In genomic region chr20:31547017-31547675, GRCh38 we compare ENCODE assay signal across 1 cellular context.
TF ChIP-seq lines count a peak whose summit lies in the region.

No MANE protein-coding gene starts in this region.

TF ChIP-seq in K562, 482 proteins besides CTCF, POLR2A, EP300 and RAD21 (continued from another document):
- TF ChIP-seq NFRKB (IDR thresholded peaks at IDR 0.05; ENCODE audit: low read depth) = peak; percentile 67; the same call in 1 of the 2 replicates
- no peak for TF ChIP-seq KDM4B (IDR thresholded peaks at IDR 0.05; ENCODE audit: borderline replicate concordance in 2 of 2, low read depth in 1 of 2)
- peak; percentile 67 for TF ChIP-seq MAX (CRISPR knock-in tag; IDR thresholded peaks at IDR 0.05)
- peak; percentile 79 for TF ChIP-seq ZFX (CRISPR knock-in tag; IDR thresholded peaks at IDR 0.05)
- peak; percentile 62 for TF ChIP-seq TBP (optimal IDR thresholded peaks at IDR 0.05; ENCODE audit: low read depth, low read length)
- TF ChIP-seq, protein P1, sequence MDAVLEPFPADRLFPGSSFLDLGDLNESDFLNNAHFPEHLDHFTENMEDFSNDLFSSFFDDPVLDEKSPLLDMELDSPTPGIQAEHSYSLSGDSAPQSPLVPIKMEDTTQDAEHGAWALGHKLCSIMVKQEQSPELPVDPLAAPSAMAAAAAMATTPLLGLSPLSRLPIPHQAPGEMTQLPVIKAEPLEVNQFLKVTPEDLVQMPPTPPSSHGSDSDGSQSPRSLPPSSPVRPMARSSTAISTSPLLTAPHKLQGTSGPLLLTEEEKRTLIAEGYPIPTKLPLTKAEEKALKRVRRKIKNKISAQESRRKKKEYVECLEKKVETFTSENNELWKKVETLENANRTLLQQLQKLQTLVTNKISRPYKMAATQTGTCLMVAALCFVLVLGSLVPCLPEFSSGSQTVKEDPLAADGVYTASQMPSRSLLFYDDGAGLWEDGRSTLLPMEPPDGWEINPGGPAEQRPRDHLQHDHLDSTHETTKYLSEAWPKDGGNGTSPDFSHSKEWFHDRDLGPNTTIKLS (IDR thresholded peaks at IDR 0.05; ENCODE audit: borderline replicate concordance, low read depth) = peak; percentile 98
- TF ChIP-seq CBFA2T2 (conservative IDR thresholded peaks at IDR 0.05) = no peak
- TF ChIP-seq ZNF408 (CRISPR knock-in tag; IDR thresholded peaks at IDR 0.05; ENCODE audit: low read depth) = no peak
- no peak for TF ChIP-seq ZNF589 (CRISPR knock-in tag; IDR thresholded peaks at IDR 0.05; ENCODE audit: low read depth)
- TF ChIP-seq ETV5 (CRISPR knock-in tag; IDR thresholded peaks at IDR 0.05; ENCODE audit: low read depth) = no peak
- TF ChIP-seq RFX1 (IDR thresholded peaks at IDR 0.05) = no peak
- no peak for TF ChIP-seq HNRNPH1 (optimal IDR thresholded peaks at IDR 0.05; ENCODE audit: low read depth, low read length)
- no peak for TF ChIP-seq DMBX1 (CRISPR knock-in tag; IDR thresholded peaks at IDR 0.05; ENCODE audit: borderline replicate concordance)
- no peak for TF ChIP-seq NFE2L1 (tag; IDR thresholded peaks at IDR 0.05; ENCODE audit: borderline replicate concordance, low read depth)
- no peak for TF ChIP-seq ELK3 (CRISPR knock-in tag; IDR thresholded peaks at IDR 0.05)
- TF ChIP-seq USF2 (CRISPR knock-in tag; IDR thresholded peaks at IDR 0.05) = no peak
- TF ChIP-seq SIN3A (IDR thresholded peaks at IDR 0.05; ENCODE audit: borderline replicate concordance in 2 of 2, control insufficient read depth in 1 of 2, low read depth in 2 of 2, low read length in 2 of 2) = peak in 1 of 2 experiments; percentile 75; a peak in 1 of 4 replicates
- TF ChIP-seq TARDBP (IDR thresholded peaks at IDR 0.05) = no peak
- TF ChIP-seq REST (CRISPR knock-in tag; IDR thresholded peaks at IDR 0.05; ENCODE audit: low read depth) = no peak
- no peak for TF ChIP-seq PHB2 (IDR thresholded peaks at IDR 0.05; ENCODE audit: low read depth)
- TF ChIP-seq TFAP4 (CRISPR knock-in tag; IDR thresholded peaks at IDR 0.05; ENCODE audit: borderline replicate concordance) = peak; percentile 61
- TF ChIP-seq CREB1 (IDR thresholded peaks at IDR 0.05) = peak; percentile 90
- peak; percentile 92 for TF ChIP-seq CREB1 (CRISPR knock-in tag; IDR thresholded peaks at IDR 0.05)
- peak; percentile 84 for TF ChIP-seq RBFOX2 (IDR thresholded peaks at IDR 0.05; ENCODE audit: low read depth, low read length)
- peak; percentile 51 for TF ChIP-seq HMGN3 (IDR thresholded peaks at IDR 0.05; ENCODE audit: borderline replicate concordance, extremely low read depth, insufficient read length, low read depth, low read length)
- peak; percentile 41; the same call in 1 of the 2 replicates for TF ChIP-seq NFE2 (IDR thresholded peaks at IDR 0.05; ENCODE audit: low read depth)
- TF ChIP-seq PTRF (tag; IDR thresholded peaks at IDR 0.05) = no peak
- TF ChIP-seq MEIS2 (IDR thresholded peaks at IDR 0.05; ENCODE audit: partially characterized antibody) = no peak
- TF ChIP-seq STAT5A (IDR thresholded peaks at IDR 0.05; ENCODE audit: borderline replicate concordance, low read length) = no peak
- TF ChIP-seq CXXC5 (CRISPR knock-in tag; IDR thresholded peaks at IDR 0.05) = peak; percentile 24; the same call in 1 of the 2 replicates
- no peak for TF ChIP-seq IFI16 (CRISPR knock-in tag; IDR thresholded peaks at IDR 0.05)
- TF ChIP-seq ZNF316 (IDR thresholded peaks at IDR 0.05) = no peak
- TF ChIP-seq EP400 (IDR thresholded peaks at IDR 0.05) = peak; percentile 97
- TF ChIP-seq POLR3A (IDR thresholded peaks at IDR 0.05; ENCODE audit: borderline replicate concordance, extremely low read depth, insufficient read depth, insufficient read length) = no peak
- TF ChIP-seq SMAD2 (IDR thresholded peaks at IDR 0.05; ENCODE audit: low read depth, low read length) = no peak
- TF ChIP-seq, protein P2, sequence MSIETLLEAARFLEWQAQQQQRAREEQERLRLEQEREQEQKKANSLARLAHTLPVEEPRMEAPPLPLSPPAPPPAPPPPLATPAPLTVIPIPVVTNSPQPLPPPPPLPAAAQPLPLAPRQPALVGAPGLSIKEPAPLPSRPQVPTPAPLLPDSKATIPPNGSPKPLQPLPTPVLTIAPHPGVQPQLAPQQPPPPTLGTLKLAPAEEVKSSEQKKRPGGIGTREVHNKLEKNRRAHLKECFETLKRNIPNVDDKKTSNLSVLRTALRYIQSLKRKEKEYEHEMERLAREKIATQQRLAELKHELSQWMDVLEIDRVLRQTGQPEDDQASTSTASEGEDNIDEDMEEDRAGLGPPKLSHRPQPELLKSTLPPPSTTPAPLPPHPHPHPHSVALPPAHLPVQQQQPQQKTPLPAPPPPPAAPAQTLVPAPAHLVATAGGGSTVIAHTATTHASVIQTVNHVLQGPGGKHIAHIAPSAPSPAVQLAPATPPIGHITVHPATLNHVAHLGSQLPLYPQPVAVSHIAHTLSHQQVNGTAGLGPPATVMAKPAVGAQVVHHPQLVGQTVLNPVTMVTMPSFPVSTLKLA (conservative IDR thresholded peaks at IDR 0.05) = peak; percentile 65 to 79; a peak in 3 of 4 replicates
- no peak for TF ChIP-seq ZNF175 (CRISPR knock-in tag; IDR thresholded peaks at IDR 0.05; ENCODE audit: low read depth)
- TF ChIP-seq HNRNPUL1 (IDR thresholded peaks at IDR 0.05; ENCODE audit: low read length) = no peak
- peak; percentile 49; the same call in 1 of the 2 replicates for TF ChIP-seq PML (IDR thresholded peaks at IDR 0.05; ENCODE audit: low read length)
